15 cellular contexts compared by ENCODE assay signal in genomic region chr1:34973326-34973725, GRCh38. TPM values are rescaled to one million over a fixed set of nuclear protein-coding genes. Genes with fewer than 3 reads are reported as not detected.
DNase-seq lines count a peak whose midpoint lies in the region; ATAC-seq and TF ChIP-seq lines count a peak whose summit lies in the region.
"Had no signal": no experiment of that assay in that cellular context is flagged by ENCODE, and none has a peak within 500 bp of the region (broad histone marks: within the 10 kb centered on the region; RNA-seq: fewer than 3 reads in every experiment).

No MANE protein-coding gene starts in this region.

- DNase-seq in AG20443 (ENCODE audit: low spot score) (peak; percentile 34), NCI-H226 (peak; percentile 5), epithelial cell of esophagus (ENCODE audit: low read depth) (peak; percentile 24), osteoblast (ENCODE audit: insufficient read length, low spot score, missing footprints) (peak; percentile 79), hippocampal formation (lab: John Stamatoyannopoulos, UW) (no peak), GM19238 (ENCODE audit: insufficient read length, low spot score) (no peak)
- DNase-seq: 8988T; C1 segment of cervical spinal cord; CD8-positive, alpha-beta T cell; COR-L47; DMS53; H7 had no signal

- no peaks in the 10 kb centered on the region for H3K79me2 ChIP-seq in osteoblast (ENCODE audit: insufficient read depth, low read length)

- no peak overlapping the region for H3K27ac ChIP-seq in osteoblast (ENCODE audit: low read depth, low read length)

- ATAC-seq in GM21619 (IDR thresholded peaks at IDR 0.05; ENCODE audit: unreplicated experiment), result no peak
- ATAC-seq: CD8-positive, alpha-beta T cell; GM23338; HepG2 had no signal

- H3K9me3 ChIP-seq in osteoblast (ENCODE audit: low read depth, low read length), result no peaks in the 10 kb centered on the region

- no peaks in the 10 kb centered on the region for H3K27me3 ChIP-seq in osteoblast (ENCODE audit: insufficient read depth, low read length)

- no peaks in the 10 kb centered on the region for H3K4me1 ChIP-seq in osteoblast (ENCODE audit: insufficient read depth, low read length)

- no peak overlapping the region for H3K4me2 ChIP-seq in osteoblast (ENCODE audit: insufficient read depth, low read length)
- H3K4me2 ChIP-seq: GM23338 had no signal

- TF ChIP-seq CTCF in epithelial cell of esophagus (IDR thresholded peaks at IDR 0.05; ENCODE audit: insufficient read depth, low read depth, low read length, missing control alignments) (no peak), osteoblast (IDR thresholded peaks at IDR 0.05; ENCODE audit: extremely low read depth, low read depth, low read length) (no peak)

- H2AFZ ChIP-seq in osteoblast (ENCODE audit: low read length), result no peak overlapping the region
- H2AFZ ChIP-seq: GM23338 had no signal

- H3K4me3 ChIP-seq in epithelial cell of esophagus (ENCODE audit: low read length), result no peak overlapping the region
- H3K4me3 ChIP-seq in osteoblast (ENCODE audit: insufficient read depth, low read length), result no peak overlapping the region
- H3K4me3 ChIP-seq: GM23338 had no signal

- H4K20me1 ChIP-seq in osteoblast (ENCODE audit: insufficient read depth, low read length), result peaks cover 3% of the 10 kb centered on the region

- no peaks in the 10 kb centered on the region for H3K36me3 ChIP-seq in osteoblast (ENCODE audit: insufficient read depth, low read length)

RNA-seq across cellular contexts. Expression of gene TMEM35B, which starts 11.8 kb away (rescaled TPM):
- 22.1 and 23.0 TPM in 2 replicates for total RNA-seq in osteoblast

RNA-seq across cellular contexts. Expression of gene DLGAP3, which starts 43.9 kb away (rescaled TPM):
- under 0.01 TPM in 1 of 2 replicates, not detected in the other for total RNA-seq in osteoblast

RNA-seq across cellular contexts. Expression of gene ZMYM6, which starts 58.4 kb away (rescaled TPM):
- total RNA-seq in osteoblast, result 27.9 and 29.8 TPM in 2 replicates

Comparison
In these comparisons a context has a peak if more than half of its experiments do, and no peak if none do; other contexts are left out.
1. DNase-seq: peak in AG20443 (single experiment), NCI-H226 (single experiment), epithelial cell of esophagus (single experiment) and osteoblast (single experiment); none in hippocampal formation (0 of 2) and GM19238 (single experiment).